In genomic region chr9:126166866-126167265, GRCh38 we compare ENCODE assay signal across 23 cellular contexts.
A peak's percentile ranks its signal among the peaks of the same experiment; 100 is the strongest.
DNase-seq lines count a peak whose midpoint lies in the region; ATAC-seq and TF ChIP-seq lines count a peak whose summit lies in the region.
"Had no signal": no experiment of that assay in that cellular context is flagged by ENCODE, and none has a peak within 500 bp of the region (broad histone marks: within the 10 kb centered on the region; RNA-seq: fewer than 3 reads in every experiment).

No MANE protein-coding gene starts in this region.

- H3K36me3 ChIP-seq in upper lobe of right lung = no peaks in the 10 kb centered on the region
- no peaks in the 10 kb centered on the region for H3K36me3 ChIP-seq in transverse colon

- peak; percentile 2 for DNase-seq in GM13976 (ENCODE audit: low spot score)
- DNase-seq in iPS-NIHi7 (ENCODE audit: extremely low spot score) = peak; percentile 4
- DNase-seq in osteocyte (ENCODE audit: extremely low spot score, unreplicated experiment) = peak; percentile 62
- DNase-seq in upper lobe of right lung = peak; percentile 31
- DNase-seq in transverse colon = no peak
- DNase-seq: C1 segment of cervical spinal cord, Caco-2, DMS79 treated with DMSO at 0.1 percent for 48 hours, GF-D8, KBM-7, MV-4-11, NCI-H1105, NCI-H1436 treated with DMSO at 0.1 percent for 48 hours, NCI-H187 treated with DMSO at 0.1 percent for 48 hours, NCI-H446, NCI-H526, SHP77 had no signal

- no peaks in the 10 kb centered on the region for H3K4me1 ChIP-seq in upper lobe of right lung
- no peaks in the 10 kb centered on the region for H3K4me1 ChIP-seq in transverse colon
- H3K4me1 ChIP-seq: Caco-2 had no signal

- H3K27ac ChIP-seq in upper lobe of right lung (no peak overlapping the region), transverse colon (no peak overlapping the region)
- H3K27ac ChIP-seq: RWPE1 had no signal

- no peaks in the 10 kb centered on the region for H3K4me1 Mint-ChIP-seq in osteocyte (ENCODE audit: unreplicated experiment)

- no peaks in the 10 kb centered on the region for H3K9me3 ChIP-seq in upper lobe of right lung
- H3K9me3 ChIP-seq in transverse colon = no peaks in the 10 kb centered on the region
- H3K9me3 ChIP-seq: Caco-2 had no signal

- ATAC-seq in upper lobe of right lung (no peak), GM21529 (IDR thresholded peaks at IDR 0.05; ENCODE audit: unreplicated experiment) (no peak), GM21526 (IDR thresholded peaks at IDR 0.05; ENCODE audit: low FRiP score, unreplicated experiment) (no peak)
- ATAC-seq: CD8-positive, alpha-beta T cell; HCT116; Panc1 had no signal

- no peaks in the 10 kb centered on the region for H3K9me3 Mint-ChIP-seq in osteocyte (ENCODE audit: unreplicated experiment)
- H3K9me3 Mint-ChIP-seq: CD8-positive, alpha-beta T cell had no signal

- TF ChIP-seq CTCF in GM13976 (IDR thresholded peaks at IDR 0.05; ENCODE audit: borderline replicate concordance, control extremely low read depth, extremely low read depth, insufficient read depth, missing control alignments) = no peak
- TF ChIP-seq CTCF in osteocyte (IDR thresholded peaks at IDR 0.05) = no peak
- no peak for TF ChIP-seq CTCF in upper lobe of right lung (IDR thresholded peaks at IDR 0.05)
- TF ChIP-seq CTCF in transverse colon (IDR thresholded peaks at IDR 0.05) = no peak

- H3K27ac Mint-ChIP-seq in osteocyte (ENCODE audit: unreplicated experiment) = no peak overlapping the region
- H3K27ac Mint-ChIP-seq: CD8-positive, alpha-beta T cell had no signal

- H3K36me3 Mint-ChIP-seq in osteocyte (ENCODE audit: unreplicated experiment) = no peaks in the 10 kb centered on the region
- H3K36me3 Mint-ChIP-seq: CD8-positive, alpha-beta T cell had no signal

- no peak for TF ChIP-seq POLR2A in transverse colon (IDR thresholded peaks at IDR 0.05)

- no peak overlapping the region for H3K4me3 Mint-ChIP-seq in osteocyte (ENCODE audit: unreplicated experiment)
- H3K4me3 Mint-ChIP-seq: CD8-positive, alpha-beta T cell had no signal

- no peak for TF ChIP-seq EP300 in transverse colon (IDR thresholded peaks at IDR 0.05; ENCODE audit: low read depth)

- intact Hi-C loops in upper lobe of right lung (cut with DNase I) = no loop called here
- intact Hi-C loops in transverse colon (cut with DNase I; ENCODE audit: low total_unique reads) = no loop called here

- WGBS in transverse colon (ENCODE audit: low coverage in 1 of 2), 2 donors = 89 to 94% methylated on average over 6 of the region's 6 CpGs

- H3K27me3 Mint-ChIP-seq in osteocyte (ENCODE audit: unreplicated experiment) = peaks cover 41% of the 10 kb centered on the region

- peaks cover 9% of the 10 kb centered on the region for H3K27me3 ChIP-seq in upper lobe of right lung
- no peaks in the 10 kb centered on the region for H3K27me3 ChIP-seq in transverse colon

- in situ Hi-C loops in GM13976 (cut with MboI; ENCODE audit: low sequenced_read_pairs, unreplicated experiment) (no loop called here), transverse colon (cut with MboI; ENCODE audit: low pct_ligation_motif_present in 1 of 4, low pct_unique_long_range_greater_than_20kb in 1 of 4, low sequenced_read_pairs in 3 of 4) (no loop called here)

- H3K4me3 ChIP-seq in upper lobe of right lung = no peak overlapping the region
- H3K4me3 ChIP-seq in transverse colon = no peak overlapping the region
